ENCODE assay signal across 8 cellular contexts in the genomic region with DNA sequence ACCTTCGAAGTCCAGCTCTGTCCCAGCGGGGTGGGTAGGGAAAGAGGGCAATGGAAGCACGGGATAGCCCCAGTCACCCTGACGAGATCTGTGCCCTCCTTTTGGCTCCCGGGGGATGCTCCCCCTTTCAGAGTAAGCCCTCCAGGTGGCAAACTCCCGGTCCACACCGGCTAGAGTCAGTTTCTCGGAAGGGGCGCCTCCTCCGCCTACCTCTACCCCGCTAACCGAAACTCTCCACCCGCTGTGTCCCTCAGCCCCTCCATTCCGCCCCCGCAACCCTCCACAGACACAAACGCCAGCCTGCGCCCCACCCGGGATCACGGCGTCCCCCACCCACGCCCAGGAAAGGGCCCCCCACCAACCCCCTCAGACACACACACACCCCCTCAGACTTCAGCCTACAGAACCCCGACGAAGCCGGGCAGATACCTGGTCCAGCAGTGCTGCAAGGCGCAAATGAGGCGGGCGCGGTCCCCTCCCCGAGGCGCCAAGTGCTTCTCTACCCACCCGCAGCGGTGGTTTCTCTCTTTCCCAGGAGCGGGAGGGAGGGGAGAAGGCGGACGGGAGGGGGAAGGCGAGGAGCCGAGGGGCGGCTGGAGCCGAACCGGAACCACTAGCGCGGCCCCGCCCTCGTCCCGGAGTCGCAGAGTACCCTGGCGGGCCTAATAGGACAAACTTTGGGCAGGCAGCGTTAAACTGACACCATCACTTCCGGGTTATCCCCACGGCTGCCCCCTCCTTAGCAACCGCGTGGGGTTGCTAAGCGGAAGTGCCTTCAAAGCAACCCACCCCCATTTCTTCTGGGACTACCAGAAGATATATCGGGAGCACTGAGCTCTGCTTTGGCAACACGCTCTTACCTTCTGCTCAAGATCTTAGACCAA. TPM values are rescaled to one million over a fixed set of nuclear protein-coding genes. Genes with fewer than 3 reads are reported as not detected.
DNase-seq lines count a peak whose midpoint lies in the region; ATAC-seq, FAIRE-seq and TF ChIP-seq lines count a peak whose summit lies in the region.

A gene (minus strand): TSS at position 615 of the 884 bp plus-strand sequence. CDS start 55,674 bp downstream, outside the sequence.

- peak within 1 kb of the TSS; percentile 98 for H3K4me3 ChIP-seq in AG04450 (ENCODE audit: low read depth, low read length)

- FAIRE-seq in islet of Langerhans (lab: Jason Lieb, UNC) = peak; percentile 36

- no peaks in the 10 kb centered on the region for H3K27me3 ChIP-seq in AG04450 (ENCODE audit: control insufficient read depth, insufficient read depth, low read length)

- peak within 1 kb of the TSS; percentile 70 for H3K27ac ChIP-seq in AG04450 (ENCODE audit: low read depth, low read length)

- peak; percentile 98 for ATAC-seq in GM19025 (IDR thresholded peaks at IDR 0.05; ENCODE audit: low read depth, unreplicated experiment)
- peak; percentile 98 for ATAC-seq in HG03354 (IDR thresholded peaks at IDR 0.05; ENCODE audit: poor library complexity, severe bottlenecking, unreplicated experiment)
- peak; percentile 100 for ATAC-seq in activated CD4-positive, CD25-positive, alpha-beta regulatory T cell treated with anti-CD3 and anti-CD28 coated beads, Interleukin-2, amount 50 U/mL, for 24 hours

- DNase-seq in AG04450 (ENCODE audit: low read depth, low spot score) (peak; percentile 95), NCI-H446 treated with DMSO at 0.1 percent for 48 hours (lab: John Stamatoyannopoulos, UW) (peak; percentile 94), cerebellar cortex (ENCODE audit: low spot score) (peak; percentile 99)
- peak; percentile 91 for DNase-seq in stimulated activated CD4-positive, alpha-beta T cell treated with anti-CD3 and anti-CD28 coated beads, Interleukin-12 subunit alpha, Interleukin-12 subunit beta, amount 100 ng/mL, for 4 hours

- H3K9me3 ChIP-seq in AG04450 (ENCODE audit: control insufficient read depth, insufficient read depth, low read length) = no peaks in the 10 kb centered on the region

- CTCF ChIA-PET in AG04450 (lab: Charles Lee) = interaction anchor here (0.5 to 1.4 kb wide), 12 partner anchors 8 to 203 kb away, joined by 3 to 12 read pairs (median 4); no protein-coding TSS in a partner anchor

- POLR2A ChIA-PET in AG04450 (lab: Yijun Ruan, JAX) = interaction anchor here (0.6 to 1.7 kb wide), 3 partner anchors 11 to 32 kb away, joined by 5 to 10 read pairs (median 5); a partner anchor contains a TSS

- TF ChIP-seq CTCF in AG04450 (IDR thresholded peaks at IDR 0.05; ENCODE audit: low read depth, low read length) = no peak

RNA-seq across cellular contexts. Expression of the gene that starts here (rescaled TPM):
- 19.0 and 24.3 TPM in 2 replicates for polyA plus RNA-seq in AG04450 (2011; rRNA removed)
- 43.4 and 59.3 TPM in 2 replicates for polyA minus RNA-seq in AG04450 (2011; rRNA and poly(A)+ RNA removed)

Comparison
In these comparisons a context has a peak if more than half of its experiments do, and no peak if none do; other contexts are left out.
1. Peak in every context shown above with its lines: DNase-seq, ATAC-seq, H3K4me3 ChIP-seq and H3K27ac ChIP-seq.